8 cellular contexts compared by ENCODE assay signal in the genomic region with DNA sequence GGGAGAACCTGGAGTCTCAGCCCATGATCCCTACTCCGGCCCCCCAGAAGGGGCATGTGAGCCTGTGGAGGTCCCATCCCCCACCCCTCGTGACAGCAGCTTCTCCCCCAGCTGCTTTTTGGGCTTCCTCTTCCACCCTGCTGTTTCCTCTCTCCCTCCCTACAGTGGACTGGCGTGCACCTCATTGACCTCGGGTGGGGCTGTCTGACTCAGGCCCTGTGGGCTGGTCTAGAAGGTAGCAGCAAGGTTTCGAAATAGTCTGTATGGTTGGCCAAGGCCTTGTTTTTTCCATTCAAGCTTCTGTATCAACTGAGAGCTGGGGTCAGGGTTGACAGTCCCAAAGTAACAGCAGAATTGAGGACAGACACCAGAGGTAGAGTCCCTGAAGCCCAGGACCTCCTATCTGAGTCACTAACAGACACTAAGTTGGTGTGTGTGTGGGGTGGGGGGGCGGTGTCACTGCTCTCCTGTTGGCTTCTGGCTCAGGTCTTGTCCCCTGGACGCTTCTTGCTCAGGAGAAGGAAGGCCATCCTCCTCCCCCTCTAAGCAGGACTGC. TPM values are rescaled to one million over a fixed set of nuclear protein-coding genes. Genes with fewer than 3 reads are reported as not detected.
DNase-seq lines count a peak whose midpoint lies in the region; ATAC-seq, FAIRE-seq and TF ChIP-seq lines count a peak whose summit lies in the region.

No MANE protein-coding gene starts in this region.

- no TSS peak for BruUV-seq in HepG2 (replicated peaks; lab: Mats Ljungman, UMichigan)

- H3K79me2 ChIP-seq in HepG2 (ENCODE audit: insufficient read depth, low read length) = no peaks in the 10 kb centered on the region

- TF ChIP-seq POLR2A in GM18505 (IDR thresholded peaks at IDR 0.05; ENCODE audit: borderline replicate concordance, extremely low read depth, insufficient read depth, insufficient read length) = peak; percentile 49
- TF ChIP-seq POLR2A in H54 (IDR thresholded peaks at IDR 0.05; ENCODE audit: low read depth, low read length) = no peak
- no peak for TF ChIP-seq POLR2A in body of pancreas (IDR thresholded peaks at IDR 0.05)
- TF ChIP-seq POLR2A in HepG2 (IDR thresholded peaks at IDR 0.05; ENCODE audit: insufficient read depth in 1 of 2, low read depth in 2 of 2, low read length in 2 of 2) = no peak

- in situ Hi-C loops in HepG2 (cut with HindIII; ENCODE audit: extremely low pct_ligation_motif_present, low pct_unique_long_range_greater_than_20kb) = no loop called here

- 66 to 67% methylated on average over 6 to 7 of the region's 7 CpGs for WGBS in body of pancreas, 2 donors
- WGBS in HepG2 (ENCODE audit: low lambda C conversion rate) = 5% methylated on average over 5 of the region's 7 CpGs
- whole genome bisulfite sequencing in urinary bladder = 49% methylated on average over 7 of the region's 7 CpGs

- no peak for TF ChIP-seq RAD21 in HepG2 (CRISPR knock-in tag; IDR thresholded peaks at IDR 0.05)

- H3K36me3 ChIP-seq in body of pancreas (replicated peaks in 1 of 2; ENCODE audit: insufficient read depth in 1 of 2, low read depth in 2 of 2) (no peaks in the 10 kb centered on the region), HepG2 (replicated peaks in 1 of 2; ENCODE audit: control insufficient read depth in 1 of 2, insufficient read depth in 2 of 2, low read length in 2 of 2) (no peaks in the 10 kb centered on the region), urinary bladder (ENCODE audit: insufficient read depth) (no peaks in the 10 kb centered on the region)

- TF ChIP-seq EP300 in HepG2 (IDR thresholded peaks at IDR 0.05; ENCODE audit: low read depth in 2 of 2, low read length in 2 of 2) (peak in 1 of 2 experiments; percentile 35; a peak in 2 of 4 replicates), HepG2 (CRISPR knock-in tag; IDR thresholded peaks at IDR 0.05; ENCODE audit: borderline replicate concordance) (no peak)

- ATAC-seq in GM18505 (IDR thresholded peaks at IDR 0.05; ENCODE audit: unreplicated experiment) (no peak), body of pancreas (no peak), HepG2 (peak; percentile 82)

- FAIRE-seq in H54 (lab: Jason Lieb, UNC) (peak; percentile 88), HepG2 (lab: Jason Lieb, UNC) (peak; percentile 76)

- no peak overlapping the region; the same call in 1 of the 2 replicates for H3K9ac ChIP-seq in HepG2 (ENCODE audit: insufficient read depth, low read depth, low read length)

- no peaks in the 10 kb centered on the region for H3K9me3 ChIP-seq in body of pancreas
- no peaks in the 10 kb centered on the region for H3K9me3 ChIP-seq in HepG2 (ENCODE audit: low read length)

- H3K4me2 ChIP-seq in HepG2 (ENCODE audit: low read depth, low read length) = peak overlapping the region; percentile 77

- intact Hi-C loops in body of pancreas (cut with DNase I) (no loop called here), HepG2 (cut with micrococcal nuclease; ENCODE audit: unreplicated experiment) (no loop called here)

- DNase-seq in H54 (ENCODE audit: insufficient read length, low spot score) (peak; percentile 62), Kasumi-1 (lab: John Stamatoyannopoulos, UW) (peak; percentile 80 to 81), body of pancreas (peak in 3 of 4 donors; percentile 29 to 83 (median 40)), HepG2 (ENCODE audit: low spot score) (peak; percentile 81), NCI-H146 treated with DMSO at 0.1 percent for 48 hours (lab: John Stamatoyannopoulos, UW; ENCODE audit: unreplicated experiment) (no peak)
- DNase-seq in stimulated activated naive CD4-positive, alpha-beta T cell treated with Interleukin-2 at 50 U/mL for 16 hours (lab: John Stamatoyannopoulos, UW) = no peak

- POLR2A ChIA-PET in HepG2 (lab: Yijun Ruan, JAX) = interaction anchor here (0.8 to 2.9 kb wide), 6 partner anchors 8 to 53 kb away, joined by 3 to 9 read pairs (median 3); partner anchors contain the start of genes SLC37A2 and TMEM218

- CTCF ChIA-PET in HepG2 (lab: Yijun Ruan, JAX; ENCODE audit: low intra/inter-chr PET ratio, low total read pairs) = no interaction called here

- TF ChIP-seq CTCF in body of pancreas (IDR thresholded peaks at IDR 0.05) = no peak
- no peak for TF ChIP-seq CTCF in HepG2 (CRISPR knock-in tag; IDR thresholded peaks at IDR 0.05)

- H3K4me1 ChIP-seq in body of pancreas (peaks cover 13% of the 10 kb centered on the region), HepG2 (ENCODE audit: insufficient read depth, low read length) (peaks cover 65% of the 10 kb centered on the region), urinary bladder (ENCODE audit: insufficient read depth) (no peaks in the 10 kb centered on the region)

- no peaks in the 10 kb centered on the region for H4K20me1 ChIP-seq in HepG2 (ENCODE audit: insufficient read depth, low read length)

- no peak overlapping the region for H2AFZ ChIP-seq in HepG2 (ENCODE audit: low read length)

- H3K4me3 ChIP-seq in body of pancreas = no peak overlapping the region
- H3K4me3 ChIP-seq in HepG2 (replicated peaks in 1 of 3; ENCODE audit: insufficient read depth in 1 of 3, low read depth in 2 of 3, low read length in 3 of 3) = peak overlapping the region in 2 of 3 experiments; percentile 1 to 41; a peak in 1 of 6 replicates
- no peak overlapping the region for H3K4me3 ChIP-seq in urinary bladder (ENCODE audit: low read depth, low read length)

- H3K27ac ChIP-seq in body of pancreas = peak overlapping the region in 1 of 4 donors; percentile 66
- no peak overlapping the region for H3K27ac ChIP-seq in HepG2 (ENCODE audit: extremely low read length, insufficient read depth, low read length)
- peak overlapping the region; percentile 40 for H3K27ac ChIP-seq in urinary bladder (ENCODE audit: low read depth)

- no peaks in the 10 kb centered on the region for H3K27me3 ChIP-seq in body of pancreas
- H3K27me3 ChIP-seq in HepG2 (ENCODE audit: control insufficient read depth in 1 of 2, insufficient read depth in 2 of 2, low read length in 2 of 2) = peaks cover 0 to 4% of the 10 kb centered on the region in 2 experiments; a peak in 1 of 5 replicates

TF ChIP-seq in HepG2, 621 proteins besides CTCF, POLR2A, EP300 and RAD21 (continues in another document):
- peak; percentile 72; the same call in 1 of the 2 replicates for TF ChIP-seq HIVEP1 (CRISPR knock-in tag; IDR thresholded peaks at IDR 0.05)
- TF ChIP-seq SMYD3 (CRISPR knock-in tag; IDR thresholded peaks at IDR 0.05) = peak; percentile 61; the same call in 1 of the 2 replicates
- TF ChIP-seq LCORL (IDR thresholded peaks at IDR 0.05) = no peak
- TF ChIP-seq LCORL (CRISPR knock-in tag; IDR thresholded peaks at IDR 0.05) = peak; percentile 78; the same call in 1 of the 2 replicates
- TF ChIP-seq KDM5B (CRISPR knock-in tag; IDR thresholded peaks at IDR 0.05; ENCODE audit: borderline replicate concordance) = peak; percentile 28; the same call in 1 of the 2 replicates

RNA-seq across cellular contexts. Expression of gene SLC37A2, which starts 7.7 kb away (rescaled TPM):
- total RNA-seq in body of pancreas (1 to 10 TPM; 2.0 to 4.2 TPM), HepG2 (2016; rRNA removed; fragmentation: Illumina TruSeq; extraction: Trizol) (1.8 and 4.6 TPM in 2 replicates), urinary bladder (9.0 TPM)
- total RNA-seq in HepG2 (2016; cell fraction: cytosol; rRNA removed; fragmentation: Illumina TruSeq; extraction: Trizol; ENCODE audit: low read depth) = 0.30 and 0.53 TPM in 2 replicates
- 1.9 and 5.8 TPM in 2 replicates for total RNA-seq in HepG2 (2016; cell fraction: insoluble cytoplasmic fraction; rRNA removed; fragmentation: Illumina TruSeq; extraction: Trizol)
- 1.7 TPM in 2 replicates for total RNA-seq in HepG2 (2016; cell fraction: membrane; rRNA removed; fragmentation: Illumina TruSeq; extraction: Trizol)
- 5.8 and 6.3 TPM in 2 replicates for total RNA-seq in HepG2 (2016; cell fraction: nucleus; rRNA removed; fragmentation: Illumina TruSeq; extraction: Trizol)
- polyA plus RNA-seq in HepG2 (2011; rRNA removed) (3.8 and 7.1 TPM in 2 replicates), urinary bladder (7.7 TPM)
- 3.3 and 6.2 TPM in 2 replicates for polyA plus RNA-seq in HepG2 (2011; cell fraction: cytosol; rRNA removed)
- polyA plus RNA-seq in HepG2 (2011; cell fraction: nucleus; rRNA removed) = 9.4 and 27.0 TPM in 2 replicates
- polyA plus RNA-seq in HepG2 (2012) = 1.3 and 1.8 TPM in 2 replicates
- 0.51 and 0.58 TPM in 2 replicates for polyA plus RNA-seq in HepG2 (2016; cell fraction: cytosol; fragmentation: Illumina TruSeq; extraction: Trizol; ENCODE audit: low read depth)
- polyA plus RNA-seq in HepG2 (2016; cell fraction: insoluble cytoplasmic fraction; fragmentation: Illumina TruSeq; extraction: Trizol; ENCODE audit: low read depth) = 1.9 and 2.2 TPM in 2 replicates
- polyA plus RNA-seq in HepG2 (2016; cell fraction: membrane; fragmentation: Illumina TruSeq; extraction: Trizol; ENCODE audit: low read depth) = 0.93 and 1.1 TPM in 2 replicates
- 8.4 and 9.8 TPM in 2 replicates for polyA plus RNA-seq in HepG2 (2016; cell fraction: nucleus; fragmentation: Illumina TruSeq; extraction: Trizol; ENCODE audit: insufficient read depth, low read depth)
- polyA minus RNA-seq in HepG2 (2011; rRNA and poly(A)+ RNA removed; ENCODE audit: low replicate concordance) = 0.26 and 16.3 TPM in 2 replicates
- 2.0 and 4.0 TPM in 2 replicates for polyA minus RNA-seq in HepG2 (2011; cell fraction: cytosol; rRNA and poly(A)+ RNA removed)
- 2.7 and 5.3 TPM in 2 replicates for polyA minus RNA-seq in HepG2 (2011; cell fraction: nucleus; rRNA and poly(A)+ RNA removed)

RNA-seq across cellular contexts. Expression of gene TMEM218, which starts 40.6 kb away (rescaled TPM):
- total RNA-seq in body of pancreas (10 to 100 TPM in 1 of 2 donors, 1 to 10 TPM in 1; 8.8 to 10.2 TPM), HepG2 (2016; rRNA removed; fragmentation: Illumina TruSeq; extraction: Trizol) (14.0 and 14.2 TPM in 2 replicates), urinary bladder (38.5 TPM)
- total RNA-seq in HepG2 (2016; cell fraction: cytosol; rRNA removed; fragmentation: Illumina TruSeq; extraction: Trizol; ENCODE audit: low read depth) = 5.2 and 7.3 TPM in 2 replicates
- 14.1 and 16.1 TPM in 2 replicates for total RNA-seq in HepG2 (2016; cell fraction: insoluble cytoplasmic fraction; rRNA removed; fragmentation: Illumina TruSeq; extraction: Trizol)
- 11.0 and 12.9 TPM in 2 replicates for total RNA-seq in HepG2 (2016; cell fraction: membrane; rRNA removed; fragmentation: Illumina TruSeq; extraction: Trizol)
- 11.0 and 11.8 TPM in 2 replicates for total RNA-seq in HepG2 (2016; cell fraction: nucleus; rRNA removed; fragmentation: Illumina TruSeq; extraction: Trizol)
- polyA plus RNA-seq in HepG2 (2011; rRNA removed) (10.0 and 11.8 TPM in 2 replicates), urinary bladder (35.3 TPM)
- polyA plus RNA-seq in HepG2 (2011; cell fraction: cytosol; rRNA removed) = 12.9 and 14.2 TPM in 2 replicates
- polyA plus RNA-seq in HepG2 (2011; cell fraction: nucleus; rRNA removed) = 12.0 TPM in 2 replicates
- polyA plus RNA-seq in HepG2 (2012) = 8.4 and 10.1 TPM in 2 replicates
- 4.6 and 6.0 TPM in 2 replicates for polyA plus RNA-seq in HepG2 (2016; cell fraction: cytosol; fragmentation: Illumina TruSeq; extraction: Trizol; ENCODE audit: low read depth)
- 12.6 and 16.7 TPM in 2 replicates for polyA plus RNA-seq in HepG2 (2016; cell fraction: insoluble cytoplasmic fraction; fragmentation: Illumina TruSeq; extraction: Trizol; ENCODE audit: low read depth)
- polyA plus RNA-seq in HepG2 (2016; cell fraction: membrane; fragmentation: Illumina TruSeq; extraction: Trizol; ENCODE audit: low read depth) = 7.0 and 10.1 TPM in 2 replicates
- polyA plus RNA-seq in HepG2 (2016; cell fraction: nucleus; fragmentation: Illumina TruSeq; extraction: Trizol; ENCODE audit: insufficient read depth, low read depth) = 16.2 and 19.0 TPM in 2 replicates
- 4.5 and 7.8 TPM in 2 replicates for polyA minus RNA-seq in HepG2 (2011; rRNA and poly(A)+ RNA removed; ENCODE audit: low replicate concordance)
- polyA minus RNA-seq in HepG2 (2011; cell fraction: cytosol; rRNA and poly(A)+ RNA removed) = 2.6 and 3.8 TPM in 2 replicates
- polyA minus RNA-seq in HepG2 (2011; cell fraction: nucleus; rRNA and poly(A)+ RNA removed) = 8.1 and 9.7 TPM in 2 replicates

Comparison
In these comparisons a context has a peak if more than half of its experiments do, and no peak if none do; other contexts are left out.
1. DNase-seq: peak in H54 (single experiment), Kasumi-1 (2 of 2), body of pancreas (3 of 4) and HepG2 (single experiment); none in NCI-H146 treated with DMSO at 0.1 percent for 48 hours (single experiment) and stimulated activated naive CD4-positive, alpha-beta T cell treated with Interleukin-2 at 50 U/mL for 16 hours (single experiment).
2. H3K4me3 ChIP-seq: peak in HepG2 (2 of 3); none in body of pancreas (0 of 2) and urinary bladder (single experiment).